In the genomic region with DNA sequence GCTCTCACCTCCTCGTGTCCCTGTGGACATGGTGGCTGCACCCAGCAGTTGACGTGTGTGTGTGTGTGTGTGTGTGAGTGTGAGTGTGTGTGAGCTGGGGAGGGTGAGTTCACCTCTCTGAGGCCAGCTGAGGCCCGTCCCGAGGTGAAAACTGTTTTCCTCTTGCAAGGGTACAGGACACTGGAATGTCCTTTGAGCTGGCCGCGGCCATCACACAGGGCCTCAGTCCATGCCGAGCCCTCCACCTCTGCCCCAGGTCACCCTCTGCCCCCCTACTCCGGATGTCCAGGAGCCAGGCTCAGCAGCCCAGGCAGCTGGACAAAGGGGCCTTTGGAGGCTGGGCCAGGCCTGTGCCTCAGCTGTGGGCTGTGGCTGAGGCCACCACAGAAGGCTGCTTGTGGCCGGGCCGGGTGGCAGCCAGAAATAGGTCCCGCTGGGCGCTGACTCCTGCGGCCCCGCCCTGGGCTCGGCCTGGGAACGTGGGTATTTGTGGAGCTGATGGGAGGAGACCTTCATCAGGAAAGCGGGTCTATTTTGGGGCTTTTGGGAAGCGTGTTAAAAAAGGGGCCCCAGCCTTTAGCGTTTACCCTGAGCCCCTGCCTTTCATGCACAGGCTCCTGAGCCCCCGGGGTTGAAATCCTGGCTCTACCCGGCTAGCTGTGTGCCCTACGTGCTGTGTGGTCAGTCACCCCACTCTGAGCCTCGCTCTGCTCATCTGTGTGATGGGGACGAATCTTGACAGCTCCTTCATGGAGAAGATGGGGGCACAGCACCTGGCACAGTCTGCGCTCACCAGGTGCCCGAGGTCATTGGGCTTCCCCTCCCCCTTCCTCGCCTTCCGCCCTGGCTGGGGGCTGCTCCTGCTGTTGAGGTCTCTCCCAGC, we compare ENCODE assay signal across 1 cellular context.
A peak's percentile ranks its signal among the peaks of the same experiment; 100 is the strongest.
TF ChIP-seq lines count a peak whose summit lies in the region.

No MANE protein-coding gene starts in this region.

TF ChIP-seq in HepG2, 621 proteins besides CTCF, POLR2A, EP300 and RAD21 (continued from another document and continues in another):
- TF ChIP-seq, protein P1, sequence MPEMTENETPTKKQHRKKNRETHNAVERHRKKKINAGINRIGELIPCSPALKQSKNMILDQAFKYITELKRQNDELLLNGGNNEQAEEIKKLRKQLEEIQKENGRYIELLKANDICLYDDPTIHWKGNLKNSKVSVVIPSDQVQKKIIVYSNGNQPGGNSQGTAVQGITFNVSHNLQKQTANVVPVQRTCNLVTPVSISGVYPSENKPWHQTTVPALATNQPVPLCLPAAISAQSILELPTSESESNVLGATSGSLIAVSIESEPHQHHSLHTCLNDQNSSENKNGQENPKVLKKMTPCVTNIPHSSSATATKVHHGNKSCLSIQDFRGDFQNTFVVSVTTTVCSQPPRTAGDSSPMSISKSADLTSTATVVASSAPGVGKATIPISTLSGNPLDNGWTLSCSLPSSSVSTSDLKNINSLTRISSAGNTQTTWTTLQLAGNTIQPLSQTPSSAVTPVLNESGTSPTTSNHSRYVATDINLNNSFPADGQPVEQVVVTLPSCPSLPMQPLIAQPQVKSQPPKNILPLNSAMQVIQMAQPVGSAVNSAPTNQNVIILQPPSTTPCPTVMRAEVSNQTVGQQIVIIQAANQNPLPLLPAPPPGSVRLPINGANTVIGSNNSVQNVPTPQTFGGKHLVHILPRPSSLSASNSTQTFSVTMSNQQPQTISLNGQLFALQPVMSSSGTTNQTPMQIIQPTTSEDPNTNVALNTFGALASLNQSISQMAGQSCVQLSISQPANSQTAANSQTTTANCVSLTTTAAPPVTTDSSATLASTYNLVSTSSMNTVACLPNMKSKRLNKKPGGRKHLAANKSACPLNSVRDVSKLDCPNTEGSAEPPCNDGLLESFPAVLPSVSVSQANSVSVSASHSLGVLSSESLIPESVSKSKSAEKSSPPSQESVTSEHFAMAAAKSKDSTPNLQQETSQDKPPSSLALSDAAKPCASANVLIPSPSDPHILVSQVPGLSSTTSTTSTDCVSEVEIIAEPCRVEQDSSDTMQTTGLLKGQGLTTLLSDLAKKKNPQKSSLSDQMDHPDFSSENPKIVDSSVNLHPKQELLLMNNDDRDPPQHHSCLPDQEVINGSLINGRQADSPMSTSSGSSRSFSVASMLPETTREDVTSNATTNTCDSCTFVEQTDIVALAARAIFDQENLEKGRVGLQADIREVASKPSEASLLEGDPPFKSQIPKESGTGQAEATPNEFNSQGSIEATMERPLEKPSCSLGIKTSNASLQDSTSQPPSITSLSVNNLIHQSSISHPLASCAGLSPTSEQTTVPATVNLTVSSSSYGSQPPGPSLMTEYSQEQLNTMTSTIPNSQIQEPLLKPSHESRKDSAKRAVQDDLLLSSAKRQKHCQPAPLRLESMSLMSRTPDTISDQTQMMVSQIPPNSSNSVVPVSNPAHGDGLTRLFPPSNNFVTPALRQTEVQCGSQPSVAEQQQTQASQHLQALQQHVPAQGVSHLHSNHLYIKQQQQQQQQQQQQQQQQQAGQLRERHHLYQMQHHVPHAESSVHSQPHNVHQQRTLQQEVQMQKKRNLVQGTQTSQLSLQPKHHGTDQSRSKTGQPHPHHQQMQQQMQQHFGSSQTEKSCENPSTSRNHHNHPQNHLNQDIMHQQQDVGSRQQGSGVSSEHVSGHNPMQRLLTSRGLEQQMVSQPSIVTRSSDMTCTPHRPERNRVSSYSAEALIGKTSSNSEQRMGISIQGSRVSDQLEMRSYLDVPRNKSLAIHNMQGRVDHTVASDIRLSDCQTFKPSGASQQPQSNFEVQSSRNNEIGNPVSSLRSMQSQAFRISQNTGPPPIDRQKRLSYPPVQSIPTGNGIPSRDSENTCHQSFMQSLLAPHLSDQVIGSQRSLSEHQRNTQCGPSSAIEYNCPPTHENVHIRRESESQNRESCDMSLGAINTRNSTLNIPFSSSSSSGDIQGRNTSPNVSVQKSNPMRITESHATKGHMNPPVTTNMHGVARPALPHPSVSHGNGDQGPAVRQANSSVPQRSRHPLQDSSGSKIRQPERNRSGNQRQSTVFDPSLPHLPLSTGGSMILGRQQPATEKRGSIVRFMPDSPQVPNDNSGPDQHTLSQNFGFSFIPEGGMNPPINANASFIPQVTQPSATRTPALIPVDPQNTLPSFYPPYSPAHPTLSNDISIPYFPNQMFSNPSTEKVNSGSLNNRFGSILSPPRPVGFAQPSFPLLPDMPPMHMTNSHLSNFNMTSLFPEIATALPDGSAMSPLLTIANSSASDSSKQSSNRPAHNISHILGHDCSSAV (CRISPR knock-in tag; IDR thresholded peaks at IDR 0.05; ENCODE audit: borderline replicate concordance): no peak
- TF ChIP-seq SP5 (CRISPR knock-in tag; IDR thresholded peaks at IDR 0.05; ENCODE audit: borderline replicate concordance, low read depth): no peak
- TF ChIP-seq, protein P2, sequence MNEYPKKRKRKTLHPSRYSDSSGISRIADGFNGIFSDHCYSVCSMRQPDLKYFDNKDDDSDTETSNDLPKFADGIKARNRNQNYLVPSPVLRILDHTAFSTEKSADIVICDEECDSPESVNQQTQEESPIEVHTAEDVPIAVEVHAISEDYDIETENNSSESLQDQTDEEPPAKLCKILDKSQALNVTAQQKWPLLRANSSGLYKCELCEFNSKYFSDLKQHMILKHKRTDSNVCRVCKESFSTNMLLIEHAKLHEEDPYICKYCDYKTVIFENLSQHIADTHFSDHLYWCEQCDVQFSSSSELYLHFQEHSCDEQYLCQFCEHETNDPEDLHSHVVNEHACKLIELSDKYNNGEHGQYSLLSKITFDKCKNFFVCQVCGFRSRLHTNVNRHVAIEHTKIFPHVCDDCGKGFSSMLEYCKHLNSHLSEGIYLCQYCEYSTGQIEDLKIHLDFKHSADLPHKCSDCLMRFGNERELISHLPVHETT (CRISPR knock-in tag; conservative IDR thresholded peaks at IDR 0.05): no peak; the same call in 1 of the 2 replicates
- no peak for TF ChIP-seq FOXP1 (IDR thresholded peaks at IDR 0.05)
- TF ChIP-seq FOXP1 (CRISPR knock-in tag; IDR thresholded peaks at IDR 0.05): no peak
- TF ChIP-seq ZNF292 (CRISPR knock-in tag; IDR thresholded peaks at IDR 0.05; ENCODE audit: borderline replicate concordance, low read depth): peak; percentile 96
- TF ChIP-seq MTA3 (CRISPR knock-in tag; IDR thresholded peaks at IDR 0.05): no peak
- 0 out of 2 replicates have a peak, but pooled peaks have one; percentile 7 for TF ChIP-seq ZNF768 (CRISPR knock-in tag; IDR thresholded peaks at IDR 0.05)
- TF ChIP-seq, protein P3, sequence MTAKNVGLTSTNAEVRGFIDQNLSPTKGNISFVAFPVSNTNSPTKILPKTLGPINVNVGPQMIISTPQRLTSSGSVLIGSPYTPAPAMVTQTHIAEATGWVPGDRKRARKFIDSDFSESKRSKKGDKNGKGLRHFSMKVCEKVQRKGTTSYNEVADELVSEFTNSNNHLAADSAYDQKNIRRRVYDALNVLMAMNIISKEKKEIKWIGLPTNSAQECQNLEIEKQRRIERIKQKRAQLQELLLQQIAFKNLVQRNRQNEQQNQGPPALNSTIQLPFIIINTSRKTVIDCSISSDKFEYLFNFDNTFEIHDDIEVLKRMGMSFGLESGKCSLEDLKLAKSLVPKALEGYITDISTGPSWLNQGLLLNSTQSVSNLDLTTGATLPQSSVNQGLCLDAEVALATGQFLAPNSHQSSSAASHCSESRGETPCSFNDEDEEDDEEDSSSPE (CRISPR knock-in tag; IDR thresholded peaks at IDR 0.05): no peak
- TF ChIP-seq KAT2B (IDR thresholded peaks at IDR 0.05; ENCODE audit: borderline replicate concordance, low read depth, low read length): no peak
- TF ChIP-seq ZNF530 (CRISPR knock-in tag; IDR thresholded peaks at IDR 0.05; ENCODE audit: low read depth): no peak
- TF ChIP-seq ZNF142 (CRISPR knock-in tag; IDR thresholded peaks at IDR 0.05): no peak
- TF ChIP-seq ISL2 (CRISPR knock-in tag; IDR thresholded peaks at IDR 0.05): no peak
- TF ChIP-seq NFIB (CRISPR knock-in tag; IDR thresholded peaks at IDR 0.05; ENCODE audit: borderline replicate concordance): no peak
- TF ChIP-seq PLRG1 (conservative IDR thresholded peaks at IDR 0.05): no peak
- no peak for TF ChIP-seq NBN (conservative IDR thresholded peaks at IDR 0.05)
- TF ChIP-seq TBL1XR1 (IDR thresholded peaks at IDR 0.05; ENCODE audit: borderline replicate concordance, low read length, partially characterized antibody): no peak
- TF ChIP-seq MBD4 (IDR thresholded peaks at IDR 0.05; ENCODE audit: borderline replicate concordance, low read length): no peak
- TF ChIP-seq ZNF891 (CRISPR knock-in tag; IDR thresholded peaks at IDR 0.05): no peak
- no peak for TF ChIP-seq HMG20B (CRISPR knock-in tag; conservative IDR thresholded peaks at IDR 0.05)
- no peak for TF ChIP-seq TP53 (CRISPR knock-in tag; conservative IDR thresholded peaks at IDR 0.05)
- TF ChIP-seq MEIS2 (CRISPR knock-in tag; IDR thresholded peaks at IDR 0.05): no peak
- 0 out of 2 replicates have a peak, but pooled peaks have one; percentile 42 for TF ChIP-seq ZNF557 (CRISPR knock-in tag; IDR thresholded peaks at IDR 0.05)
- no peak for TF ChIP-seq RNF2 (conservative IDR thresholded peaks at IDR 0.05; ENCODE audit: low read depth)
- no peak for TF ChIP-seq ZNF282 (IDR thresholded peaks at IDR 0.05; ENCODE audit: partially characterized antibody)
- TF ChIP-seq ZSCAN25 (CRISPR knock-in tag; IDR thresholded peaks at IDR 0.05): 0 out of 2 replicates have a peak, but pooled peaks have one; percentile 57
- TF ChIP-seq ZNF431 (CRISPR knock-in tag; IDR thresholded peaks at IDR 0.05; ENCODE audit: borderline replicate concordance, low read depth): no peak; the same call in 1 of the 2 replicates
- no peak for TF ChIP-seq ZEB1 (IDR thresholded peaks at IDR 0.05; ENCODE audit: insufficient replicate concordance, low read depth)
- TF ChIP-seq FOXJ3 (CRISPR knock-in tag; IDR thresholded peaks at IDR 0.05; ENCODE audit: borderline replicate concordance): no peak
- TF ChIP-seq, protein P4, sequence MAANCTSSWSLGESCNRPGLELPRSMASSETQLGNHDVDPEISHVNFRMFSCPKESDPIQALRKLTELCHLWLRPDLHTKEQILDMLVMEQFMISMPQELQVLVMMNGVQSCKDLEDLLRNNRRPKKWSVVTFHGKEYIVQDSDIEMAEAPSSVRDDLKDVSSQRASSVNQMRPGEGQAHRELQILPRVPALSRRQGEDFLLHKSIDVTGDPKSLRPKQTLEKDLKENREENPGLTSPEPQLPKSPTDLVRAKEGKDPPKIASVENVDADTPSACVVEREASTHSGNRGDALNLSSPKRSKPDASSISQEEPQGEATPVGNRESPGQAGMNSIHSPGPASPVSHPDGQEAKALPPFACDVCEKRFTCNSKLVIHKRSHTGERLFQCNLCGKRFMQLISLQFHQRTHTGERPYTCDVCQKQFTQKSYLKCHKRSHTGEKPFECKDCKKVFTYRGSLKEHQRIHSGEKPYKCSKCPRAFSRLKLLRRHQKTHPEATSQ (CRISPR knock-in tag; IDR thresholded peaks at IDR 0.05; ENCODE audit: borderline replicate concordance): no peak
- TF ChIP-seq RXRA (CRISPR knock-in tag; IDR thresholded peaks at IDR 0.05): peak; percentile 91
- peak; percentile 41 for TF ChIP-seq MAX (IDR thresholded peaks at IDR 0.05)
- no peak; the same call in 1 of the 2 replicates for TF ChIP-seq NR1H2 (CRISPR knock-in tag; IDR thresholded peaks at IDR 0.05; ENCODE audit: borderline replicate concordance, low read depth)
- no peak for TF ChIP-seq DZIP1 (CRISPR knock-in tag; IDR thresholded peaks at IDR 0.05)
- TF ChIP-seq CREB1 (IDR thresholded peaks at IDR 0.05): no peak
- TF ChIP-seq CREB1 (CRISPR knock-in tag; IDR thresholded peaks at IDR 0.05): no peak
